Comparison of ENCODE assay signal across 20 cellular contexts in the genomic region with DNA sequence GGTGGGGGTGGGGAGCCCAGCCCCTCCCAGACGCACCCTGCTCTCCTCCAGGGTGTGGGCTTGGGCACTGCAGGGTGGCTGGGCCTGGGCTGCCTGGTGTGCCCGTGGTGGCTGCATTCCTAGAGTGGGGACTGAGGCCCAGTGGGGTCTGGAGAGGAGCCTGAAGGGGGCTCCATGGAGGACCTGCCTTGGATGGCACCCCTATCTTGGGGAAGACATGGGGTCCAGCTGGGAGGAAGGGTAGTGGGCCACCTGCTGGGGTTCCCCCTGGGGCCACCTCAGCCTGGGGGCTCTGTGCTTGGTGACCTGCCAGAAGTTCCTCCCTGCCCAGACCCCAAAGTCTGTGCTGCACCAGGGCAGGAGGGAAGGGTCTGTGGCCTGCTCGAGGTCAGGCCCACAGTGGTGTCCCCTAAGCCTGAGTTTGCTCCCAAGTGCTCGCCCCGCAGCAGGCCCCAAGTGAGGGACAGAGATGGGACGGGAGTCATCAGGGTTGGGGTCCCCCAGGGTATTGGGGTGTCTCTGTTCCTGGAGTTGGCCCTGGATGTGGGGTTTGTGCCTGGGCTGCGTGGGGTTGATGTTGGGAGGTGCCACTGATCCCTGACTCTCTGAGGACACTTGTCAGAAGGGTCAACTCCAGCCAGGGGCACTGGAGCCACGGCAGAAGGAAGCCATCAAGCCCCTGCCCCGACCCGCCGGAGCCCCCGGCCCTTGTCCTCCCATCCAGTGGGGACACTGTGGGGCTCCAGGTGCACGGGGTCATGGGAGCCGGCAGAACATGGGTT.
DNase-seq lines count a peak whose midpoint lies in the region; ATAC-seq and TF ChIP-seq lines count a peak whose summit lies in the region.
"Had no signal": no experiment of that assay in that cellular context is flagged by ENCODE, and none has a peak within 500 bp of the region (broad histone marks: within the 10 kb centered on the region; RNA-seq: fewer than 3 reads in every experiment).

No MANE protein-coding gene starts in this region.

- no peak for ATAC-seq in HG02759 (IDR thresholded peaks at IDR 0.05; ENCODE audit: unreplicated experiment)
- ATAC-seq: Panc1 had no signal

- H3K9me3 ChIP-seq in HEK293 (ENCODE audit: control insufficient read depth, insufficient read depth, low read depth, low read length) = no peaks in the 10 kb centered on the region
- peaks cover 0 to 5% (median 0%) of the 10 kb centered on the region in 8 donors for H3K9me3 ChIP-seq in spleen
- H3K9me3 ChIP-seq: MG63 had no signal

- H3K27me3 Mint-ChIP-seq in CD14-positive monocyte (ENCODE audit: low read depth in 3 of 3) = peaks cover 33 to 71% (median 52%) of the 10 kb centered on the region in 3 donors
- H3K27me3 Mint-ChIP-seq in chondrocyte (ENCODE audit: low read depth) = no peaks in the 10 kb centered on the region

- DNase-seq in CD14-positive monocyte (ENCODE audit: low spot score) (no peak), chondrocyte (ENCODE audit: low spot score) (peak; percentile 82), spleen (peak; percentile 64), NCI-H748 treated with DMSO at 0.1 percent for 48 hours (lab: John Stamatoyannopoulos, UW) (no peak)
- no peak for DNase-seq in activated CD4-positive, alpha-beta T cell treated with anti-CD3 and anti-CD28 coated beads for 1 hour
- DNase-seq: Calu3, DMS79 treated with DMSO at 0.1 percent for 48 hours, H7, MG63, NCI-H2029, NCI-H2227 treated with DMSO at 0.1 percent for 48 hours, NCI-H526 treated with DMSO at 0.1 percent for 48 hours, SIG-M5 had no signal

- H3K27ac Mint-ChIP-seq in CD14-positive monocyte (no peak overlapping the region), chondrocyte (ENCODE audit: unreplicated experiment) (no peak overlapping the region)

- H3K9me3 Mint-ChIP-seq in CD14-positive monocyte (peaks cover 0 to 11% (median 7%) of the 10 kb centered on the region in 7 donors), chondrocyte (ENCODE audit: low read depth) (peaks cover 28% of the 10 kb centered on the region)
- H3K9me3 Mint-ChIP-seq: CD8-positive, alpha-beta memory T cell had no signal

- no peak overlapping the region for H3K27ac ChIP-seq in HEK293 (ENCODE audit: extremely low read depth, low read depth, low read length)
- peak overlapping the region in 1 of 8 donors; percentile 46 for H3K27ac ChIP-seq in spleen
- H3K27ac ChIP-seq: C4-2B, RWPE1, SK-N-MC had no signal

- H3K36me3 Mint-ChIP-seq in CD14-positive monocyte (no peaks in the 10 kb centered on the region), chondrocyte (ENCODE audit: low read depth) (no peaks in the 10 kb centered on the region)
- H3K36me3 Mint-ChIP-seq: CD8-positive, alpha-beta memory T cell had no signal

- CTCF ChIA-PET in HEK293 (lab: Yijun Ruan, JAX) = no interaction called here

- 45 to 56% (median 53%) methylated on average over 6 to 14 of the region's 14 CpGs; no CpG with 5 or more reads in 2 of the 5 donors for WGBS in spleen, 5 donors

- H3K4me3 Mint-ChIP-seq in CD14-positive monocyte (peak overlapping the region; percentile 24 to 39), chondrocyte (ENCODE audit: unreplicated experiment) (no peak overlapping the region)
- H3K4me3 Mint-ChIP-seq: CD8-positive, alpha-beta memory T cell had no signal

- TF ChIP-seq CTCF in CD14-positive monocyte (IDR thresholded peaks at IDR 0.05) (no peak), HEK293 (tag by site-specific recombination; IDR thresholded peaks at IDR 0.05) (no peak), chondrocyte (IDR thresholded peaks at IDR 0.05) (no peak), spleen (IDR thresholded peaks at IDR 0.05 in 8 of 11, conservative IDR thresholded peaks at IDR 0.05 in 3 of 11) (no peak)

- no peak for TF ChIP-seq POLR2A in spleen (IDR thresholded peaks at IDR 0.05)

- H3K27me3 ChIP-seq in spleen (replicated peaks in 1 of 7) = peaks cover 0 to 9% (median 0%) of the 10 kb centered on the region in 7 donors
- H3K27me3 ChIP-seq: MG63 had no signal

- POLR2A ChIA-PET in HEK293 (lab: Yijun Ruan, JAX) = no interaction called here

- intact Hi-C loops in CD14-positive monocyte (cut with micrococcal nuclease) = no loop called here
- intact Hi-C loops in spleen (cut with DNase I; ENCODE audit: low total_unique reads) = no loop called here

- H3K36me3 ChIP-seq in HEK293 (ENCODE audit: control insufficient read depth in 2 of 2, insufficient read depth in 1 of 2, low read length in 2 of 2) = no peaks in the 10 kb centered on the region
- H3K36me3 ChIP-seq in spleen = no peaks in the 10 kb centered on the region
- H3K36me3 ChIP-seq: MG63 had no signal

- no peaks in the 10 kb centered on the region for H3K4me1 ChIP-seq in HEK293 (ENCODE audit: control insufficient read depth, insufficient read depth, low read length)
- no peaks in the 10 kb centered on the region for H3K4me1 ChIP-seq in spleen

- H3K4me1 Mint-ChIP-seq in CD14-positive monocyte = no peaks in the 10 kb centered on the region
- no peaks in the 10 kb centered on the region for H3K4me1 Mint-ChIP-seq in chondrocyte (ENCODE audit: low read depth)

- H3K4me3 ChIP-seq in HEK293 (ENCODE audit: low read depth, low read length) (no peak overlapping the region), spleen (peak overlapping the region in 2 of 8 donors; percentile 14 to 46)
- H3K4me3 ChIP-seq: MG63, SK-N-MC had no signal

TF ChIP-seq in HEK293, 187 proteins besides CTCF, POLR2A, EP300 and RAD21:
- TF ChIP-seq GLIS1 (tag by site-specific recombination; IDR thresholded peaks at IDR 0.05) = no peak
- TF ChIP-seq, protein P1, sequence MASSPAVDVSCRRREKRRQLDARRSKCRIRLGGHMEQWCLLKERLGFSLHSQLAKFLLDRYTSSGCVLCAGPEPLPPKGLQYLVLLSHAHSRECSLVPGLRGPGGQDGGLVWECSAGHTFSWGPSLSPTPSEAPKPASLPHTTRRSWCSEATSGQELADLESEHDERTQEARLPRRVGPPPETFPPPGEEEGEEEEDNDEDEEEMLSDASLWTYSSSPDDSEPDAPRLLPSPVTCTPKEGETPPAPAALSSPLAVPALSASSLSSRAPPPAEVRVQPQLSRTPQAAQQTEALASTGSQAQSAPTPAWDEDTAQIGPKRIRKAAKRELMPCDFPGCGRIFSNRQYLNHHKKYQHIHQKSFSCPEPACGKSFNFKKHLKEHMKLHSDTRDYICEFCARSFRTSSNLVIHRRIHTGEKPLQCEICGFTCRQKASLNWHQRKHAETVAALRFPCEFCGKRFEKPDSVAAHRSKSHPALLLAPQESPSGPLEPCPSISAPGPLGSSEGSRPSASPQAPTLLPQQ (tag by site-specific recombination; IDR thresholded peaks at IDR 0.05) = no peak
- TF ChIP-seq HOXD13 (CRISPR knock-in tag; IDR thresholded peaks at IDR 0.05; ENCODE audit: borderline replicate concordance) = no peak
- no peak for TF ChIP-seq ZNF433 (tag by site-specific recombination; IDR thresholded peaks at IDR 0.05; ENCODE audit: low read depth)
- TF ChIP-seq ZNF571 (tag by site-specific recombination; IDR thresholded peaks at IDR 0.05) = no peak
- TF ChIP-seq ZBTB48 (tag by site-specific recombination; IDR thresholded peaks at IDR 0.05) = no peak
- TF ChIP-seq ZBTB10 (tag by site-specific recombination; IDR thresholded peaks at IDR 0.05) = 0 out of 2 replicates have a peak, but pooled peaks have one; percentile 32
- no peak for TF ChIP-seq TCF7L2 (IDR thresholded peaks at IDR 0.05; ENCODE audit: borderline replicate concordance, low read depth, low read length)
- TF ChIP-seq ZNF175 (tag by site-specific recombination; IDR thresholded peaks at IDR 0.05) = no peak

Comparison
In these comparisons a context has a peak if more than half of its experiments do, and no peak if none do; other contexts are left out.
1. DNase-seq: peak in chondrocyte (single experiment) and spleen (single experiment); none in CD14-positive monocyte (single experiment), NCI-H748 treated with DMSO at 0.1 percent for 48 hours (single experiment) and activated CD4-positive, alpha-beta T cell treated with anti-CD3 and anti-CD28 coated beads for 1 hour (single experiment).